Comparison of ENCODE assay signal across 1 cellular context in genomic region chr4:22187203-22187835, GRCh38.
TF ChIP-seq lines count a peak whose summit lies in the region.

No MANE protein-coding gene starts in this region.

TF ChIP-seq in GM23338, 12 proteins besides CTCF, POLR2A, EP300 and RAD21 (continued from another document):
- TF ChIP-seq ZNF462 (CRISPR knock-in tag; IDR thresholded peaks at IDR 0.05) (no peak), EZH2phosphoT487 (IDR thresholded peaks at IDR 0.05; ENCODE audit: unreplicated experiment) (no peak)
